Comparison of ENCODE assay signal across 18 cellular contexts in the genomic region with DNA sequence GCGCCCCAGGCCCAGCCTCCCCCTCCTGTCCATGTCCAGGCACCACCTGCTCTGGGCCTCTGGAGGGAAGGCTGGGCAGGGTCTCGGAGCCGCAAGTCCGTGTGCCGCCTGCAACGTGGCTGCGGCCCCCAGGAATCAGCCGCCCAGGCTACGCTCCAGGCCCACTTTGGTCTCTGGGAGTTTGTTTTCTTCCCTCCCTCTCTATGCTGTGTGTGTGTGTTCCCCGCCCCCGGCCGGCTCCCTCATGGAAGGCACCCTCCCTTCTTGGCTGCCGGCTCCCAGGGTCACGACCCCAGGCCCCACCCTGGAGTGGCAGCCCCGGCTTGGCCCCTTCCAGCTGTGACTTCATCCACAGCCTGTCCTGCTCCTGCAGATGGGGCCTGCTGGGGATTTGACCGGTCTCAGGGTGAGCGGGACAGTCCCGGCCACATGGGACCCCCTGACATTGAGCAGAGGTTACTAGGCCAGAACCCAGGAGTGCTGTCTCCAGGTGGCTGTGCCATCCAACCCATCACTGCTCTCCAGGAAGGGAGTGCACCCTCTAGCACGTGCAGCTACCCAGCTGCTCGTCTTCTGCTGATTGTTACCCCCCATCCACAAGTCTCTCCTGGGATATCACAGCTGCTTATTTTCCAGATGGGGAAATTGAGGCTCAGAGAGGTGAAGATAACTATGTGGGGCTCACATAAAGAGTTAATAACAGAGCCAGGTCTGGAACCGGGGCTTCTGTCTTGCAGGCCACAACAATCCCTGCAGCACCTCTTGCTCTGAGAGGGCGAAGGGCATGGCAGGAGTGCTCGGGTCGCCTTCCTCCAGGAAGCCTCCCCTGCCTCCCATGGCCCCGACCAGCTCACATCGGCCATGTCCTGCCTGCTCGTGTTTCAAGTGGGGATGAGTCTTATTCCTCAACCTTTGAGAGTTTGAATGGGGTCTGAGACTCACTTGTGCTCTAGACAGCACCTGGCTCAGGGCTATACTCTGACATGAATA. TPM values are rescaled to one million over a fixed set of nuclear protein-coding genes. Genes with fewer than 3 reads are reported as not detected.
A peak's percentile ranks its signal among the peaks of the same experiment; 100 is the strongest.
DNase-seq lines count a peak whose midpoint lies in the region; ATAC-seq, FAIRE-seq and TF ChIP-seq lines count a peak whose summit lies in the region.
"Had no signal": no experiment of that assay in that cellular context is flagged by ENCODE, and none has a peak within 500 bp of the region (broad histone marks: within the 10 kb centered on the region; RNA-seq: fewer than 3 reads in every experiment).

No MANE protein-coding gene starts in this region.

- 80% methylated on average over 22 of the region's 27 CpGs for WGBS in smooth muscle cell (ENCODE audit: low lambda C conversion rate)

- peaks cover 24% of the 10 kb centered on the region for H3K4me1 ChIP-seq in smooth muscle cell (ENCODE audit: low read depth)
- H3K4me1 ChIP-seq: parathyroid adenoma had no signal

- POLR2A ChIA-PET in activated CD8-positive, alpha-beta T cell treated with anti-CD3 and anti-CD28 coated beads for 36 hours (lab: Charles Lee): interaction anchor here (0.6 to 1.7 kb wide), 4 partner anchors 22 to 141 kb away, joined by 3 to 4 read pairs (median 4); no protein-coding TSS in a partner anchor

- H4K20me1 ChIP-seq in smooth muscle cell (ENCODE audit: low read depth): no peaks in the 10 kb centered on the region

- ATAC-seq in activated CD8-positive, alpha-beta T cell treated with anti-CD3 and anti-CD28 coated beads for 36 hours: no peak
- peak; percentile 75 for ATAC-seq in left ventricle myocardium superior
- ATAC-seq: activated naive CD4-positive, alpha-beta T cell treated with anti-CD3 and anti-CD28 coated beads, Interleukin-2, amount 50 U/mL, for 72 hours had no signal

- no peak for TF ChIP-seq CTCF in activated CD8-positive, alpha-beta T cell treated with anti-CD3 and anti-CD28 coated beads for 36 hours (IDR thresholded peaks at IDR 0.05)
- TF ChIP-seq CTCF in smooth muscle cell (IDR thresholded peaks at IDR 0.05; ENCODE audit: borderline replicate concordance, insufficient read depth, poor library complexity, severe bottlenecking): no peak

- H3K27me3 Mint-ChIP-seq in T-helper 1 cell treated with Interleukin-12 subunit alpha and Interleukin-12 subunit beta and Interleukin-4 antibody, amounts not matched to agents 30 μg/mL and 1 μg/mL, for 36 hours (ENCODE audit: low read depth): no peaks in the 10 kb centered on the region
- H3K27me3 Mint-ChIP-seq in activated CD8-positive, alpha-beta T cell treated with anti-CD3 and anti-CD28 coated beads for 36 hours: peaks cover 1% of the 10 kb centered on the region

- TF ChIP-seq POLR2A in GM12892 (IDR thresholded peaks at IDR 0.05; ENCODE audit: low read depth, low read length): no peak

- peaks cover 26% of the 10 kb centered on the region for H3K79me2 ChIP-seq in smooth muscle cell (ENCODE audit: low read depth)
- H3K79me2 ChIP-seq: parathyroid adenoma had no signal

- no peaks in the 10 kb centered on the region for H3K9me3 ChIP-seq in smooth muscle cell (replicated peaks; ENCODE audit: low read depth)
- H3K9me3 ChIP-seq: gastrocnemius medialis had no signal

- H2AFZ ChIP-seq in smooth muscle cell (ENCODE audit: low read depth): no peak overlapping the region
- H2AFZ ChIP-seq: parathyroid adenoma had no signal

- peak overlapping the region; percentile 57 for H3K27ac Mint-ChIP-seq in T-helper 1 cell treated with Interleukin-12 subunit alpha and Interleukin-12 subunit beta and Interleukin-4 antibody, amounts not matched to agents 30 μg/mL and 1 μg/mL, for 36 hours
- peak overlapping the region; percentile 75 for H3K27ac Mint-ChIP-seq in activated CD8-positive, alpha-beta T cell treated with anti-CD3 and anti-CD28 coated beads for 36 hours

- peaks cover 43% of the 10 kb centered on the region for H3K4me1 Mint-ChIP-seq in T-helper 1 cell treated with Interleukin-12 subunit alpha and Interleukin-12 subunit beta and Interleukin-4 antibody, amounts not matched to agents 30 μg/mL and 1 μg/mL, for 36 hours (ENCODE audit: low read depth)
- H3K4me1 Mint-ChIP-seq in activated CD8-positive, alpha-beta T cell treated with anti-CD3 and anti-CD28 coated beads for 36 hours (ENCODE audit: low read depth): peaks cover 71% of the 10 kb centered on the region

- H3K4me2 ChIP-seq in smooth muscle cell: no peak overlapping the region

- CTCF ChIA-PET in activated CD8-positive, alpha-beta T cell treated with anti-CD3 and anti-CD28 coated beads for 36 hours (lab: Charles Lee): interaction anchor here (1.3 to 2.5 kb wide), 6 partner anchors 14 to 146 kb away, joined by 3 to 10 read pairs (median 4); partner anchors contain the start of gene RNF215

- no peaks in the 10 kb centered on the region for H3K36me3 ChIP-seq in smooth muscle cell (ENCODE audit: low read depth)
- H3K36me3 ChIP-seq: gastrocnemius medialis had no signal

- H3K27ac ChIP-seq in smooth muscle cell (ENCODE audit: low read depth): peak overlapping the region; percentile 91
- H3K27ac ChIP-seq: 22Rv1, dorsolateral prefrontal cortex, parathyroid adenoma had no signal

- no peaks in the 10 kb centered on the region for H3K27me3 ChIP-seq in smooth muscle cell (ENCODE audit: low read depth)

- H3K9ac ChIP-seq in smooth muscle cell (ENCODE audit: low read depth): peak overlapping the region; percentile 85
- H3K9ac ChIP-seq: parathyroid adenoma had no signal

- H3F3A ChIP-seq in smooth muscle cell (ENCODE audit: low read depth): peaks cover 20% of the 10 kb centered on the region

- H3K4me3 Mint-ChIP-seq in T-helper 1 cell treated with Interleukin-12 subunit alpha and Interleukin-12 subunit beta and Interleukin-4 antibody, amounts not matched to agents 30 μg/mL and 1 μg/mL, for 36 hours: no peak overlapping the region
- H3K4me3 Mint-ChIP-seq in activated CD8-positive, alpha-beta T cell treated with anti-CD3 and anti-CD28 coated beads for 36 hours: no peak overlapping the region

- H3K36me3 Mint-ChIP-seq in T-helper 1 cell treated with Interleukin-12 subunit alpha and Interleukin-12 subunit beta and Interleukin-4 antibody, amounts not matched to agents 30 μg/mL and 1 μg/mL, for 36 hours (ENCODE audit: low read depth): peaks cover 11% of the 10 kb centered on the region
- peaks cover 22% of the 10 kb centered on the region for H3K36me3 Mint-ChIP-seq in activated CD8-positive, alpha-beta T cell treated with anti-CD3 and anti-CD28 coated beads for 36 hours (ENCODE audit: low read depth)

- DNase-seq in T-helper 1 cell (no peak), left ventricle myocardium superior (peak; percentile 84), smooth muscle cell (lab: John Stamatoyannopoulos, UW; ENCODE audit: unreplicated experiment) (no peak), GM12892 (ENCODE audit: insufficient read length) (no peak), NCI-H748 (lab: John Stamatoyannopoulos, UW; ENCODE audit: unreplicated experiment) (no peak), NCI-H226 (no peak)
- DNase-seq in activated CD8-positive, alpha-beta T cell treated with anti-CD3 and anti-CD28 coated beads for 36 hours: no peak
- DNase-seq: DMS53; dorsolateral prefrontal cortex; gastrocnemius medialis; NCI-H1436; stimulated activated CD4-positive, alpha-beta T cell treated with anti-CD3 and anti-CD28 coated beads, Interleukin-4, amount 100 ng/mL, for 4 hours; substantia nigra had no signal

- FAIRE-seq in GM12892 (lab: Jason Lieb, UNC): no peak

- H3K9me3 Mint-ChIP-seq in T-helper 1 cell treated with Interleukin-12 subunit alpha and Interleukin-12 subunit beta and Interleukin-4 antibody, amounts not matched to agents 30 μg/mL and 1 μg/mL, for 36 hours: no peaks in the 10 kb centered on the region
- no peaks in the 10 kb centered on the region for H3K9me3 Mint-ChIP-seq in activated CD8-positive, alpha-beta T cell treated with anti-CD3 and anti-CD28 coated beads for 36 hours
- H3K9me3 Mint-ChIP-seq: activated naive CD4-positive, alpha-beta T cell treated with anti-CD3 and anti-CD28 coated beads, Interleukin-2, amount 50 U/mL, for 72 hours had no signal

- intact Hi-C loops in activated CD8-positive, alpha-beta T cell treated with anti-CD3 and anti-CD28 coated beads for 36 hours (cut with micrococcal nuclease): loop anchor here (5.0 kb wide), 1 partner anchor 72 kb away; no protein-coding TSS in a partner anchor
- intact Hi-C loops in left ventricle myocardium superior (cut with micrococcal nuclease): no loop called here

- no peak overlapping the region for H3K4me3 ChIP-seq in smooth muscle cell
- H3K4me3 ChIP-seq: dorsolateral prefrontal cortex, gastrocnemius medialis had no signal

RNA-seq across cellular contexts. Expression of gene LIF, which starts 2.8 kb away (rescaled TPM):
- 100 to 1,000 TPM; 160 to 161 TPM for total RNA-seq in activated CD8-positive, alpha-beta T cell treated with anti-CD3 and anti-CD28 coated beads for 36 hours
- 0.64 TPM for total RNA-seq in left ventricle myocardium superior
- 29.9 and 40.6 TPM in 2 replicates for total RNA-seq in smooth muscle cell
- polyA plus RNA-seq in smooth muscle cell: 28.9 and 31.2 TPM in 2 replicates
- polyA plus RNA-seq in GM12892 (2012; ENCODE audit: missing spikeins): 1.2 TPM
- total RNA-seq: gastrocnemius medialis had no signal

RNA-seq across cellular contexts. Expression of gene OSM, which starts 17.3 kb away (rescaled TPM):
- total RNA-seq in activated CD8-positive, alpha-beta T cell treated with anti-CD3 and anti-CD28 coated beads for 36 hours: 10 to 100 TPM; 44.3 to 45.7 TPM
- total RNA-seq in left ventricle myocardium superior: not detected
- 0.27 and 1.5 TPM in 2 replicates for total RNA-seq in smooth muscle cell
- polyA plus RNA-seq in smooth muscle cell: 0.14 and 1.0 TPM in 2 replicates
- not detected for polyA plus RNA-seq in GM12892 (2012; ENCODE audit: missing spikeins)
- total RNA-seq: H4 had no signal

RNA-seq across cellular contexts. Expression of gene CASTOR1, which starts 40.0 kb away (rescaled TPM):
- total RNA-seq in activated CD8-positive, alpha-beta T cell treated with anti-CD3 and anti-CD28 coated beads for 36 hours: 1 to 10 TPM; 4.2 to 5.1 TPM
- total RNA-seq in left ventricle myocardium superior (7.6 TPM), smooth muscle cell (9.8 and 16.1 TPM in 2 replicates)
- 21.8 and 22.6 TPM in 2 replicates for polyA plus RNA-seq in smooth muscle cell
- polyA plus RNA-seq in GM12892 (2012; ENCODE audit: missing spikeins): 4.7 TPM

Comparison
In these comparisons a context has a peak if more than half of its experiments do, and no peak if none do; other contexts are left out.
1. RNA of gene LIF, which starts 2.8 kb away (total RNA-seq): 160 to 161 TPM in activated CD8-positive, alpha-beta T cell treated with anti-CD3 and anti-CD28 coated beads for 36 hours and 29.9 to 40.6 TPM in smooth muscle cell; 0.64 TPM in left ventricle myocardium superior (single experiment); every median in the first group is over 10 times any median in the second.
2. RNA of gene OSM, which starts 17.3 kb away (total RNA-seq): 44.3 to 45.7 TPM in activated CD8-positive, alpha-beta T cell treated with anti-CD3 and anti-CD28 coated beads for 36 hours; 0.27 to 1.5 TPM in smooth muscle cell and not detected in left ventricle myocardium superior (single experiment); every median in the first group is over 10 times any median in the second.